Comparison of ENCODE assay signal across 9 cellular contexts in genomic region chr1:11893907-11894251, GRCh38. TPM values are rescaled to one million over a fixed set of nuclear protein-coding genes. Genes with fewer than 3 reads are reported as not detected.
A peak's percentile ranks its signal among the peaks of the same experiment; 100 is the strongest.
DNase-seq lines count a peak whose midpoint lies in the region; ATAC-seq and TF ChIP-seq lines count a peak whose summit lies in the region.
"Had no signal": no experiment of that assay in that cellular context is flagged by ENCODE, and none has a peak within 500 bp of the region (broad histone marks: within the 10 kb centered on the region; RNA-seq: fewer than 3 reads in every experiment).

No MANE protein-coding gene starts in this region.

- no peak overlapping the region for H3K27ac ChIP-seq in adrenal gland

- H3K9me3 ChIP-seq in adrenal gland (replicated peaks in 1 of 3), result no peaks in the 10 kb centered on the region

- in situ Hi-C loops in G401 (cut with HindIII; ENCODE audit: low sequenced_read_pairs), result no loop called here

- intact Hi-C loops in adrenal gland (cut with DNase I), result loop anchor here in 1 of 2 donors (2.0 kb wide), 1 partner anchor 57 kb away; no protein-coding TSS in a partner anchor

- H3K36me3 ChIP-seq in adrenal gland (replicated peaks in 1 of 2), result no peaks in the 10 kb centered on the region

- no peak for ATAC-seq in GM21529 (IDR thresholded peaks at IDR 0.05; ENCODE audit: unreplicated experiment)
- no peak for ATAC-seq in GM19023 (IDR thresholded peaks at IDR 0.05; ENCODE audit: unreplicated experiment)

- TF ChIP-seq CTCF in LNCaP clone FGC (IDR thresholded peaks at IDR 0.05; ENCODE audit: control insufficient read depth, extremely low read depth, insufficient read depth) (peak; percentile 98), adrenal gland (IDR thresholded peaks at IDR 0.05) (peak; percentile 64 to 88 (median 82))

- TF ChIP-seq POLR2A in adrenal gland (IDR thresholded peaks at IDR 0.05), result no peak

- no peaks in the 10 kb centered on the region for H3K4me1 ChIP-seq in adrenal gland (replicated peaks in 1 of 2)

- DNase-seq in G401 (ENCODE audit: low spot score) (peak; percentile 45), LNCaP clone FGC (ENCODE audit: low read depth) (no peak), T follicular helper cell (ENCODE audit: low read depth) (peak; percentile 54), adrenal gland (peak; percentile 41 to 77 (median 64)), hepatic stellate cell (ENCODE audit: low spot score) (peak; percentile 81)
- DNase-seq in stimulated activated CD4-positive, alpha-beta T cell treated with anti-CD3 and anti-CD28 coated beads, Interleukin-15, amount 100 ng/mL, for 1 hour (ENCODE audit: low read depth in 1 of 2, low spot score in 1 of 2), result peak; percentile 46 to 58

- 0 to 6% (median 2%) methylated on average over 2 to 5 of the region's 5 CpGs for WGBS in adrenal gland, 4 donors

- peaks cover 11% of the 10 kb centered on the region for H3K27me3 ChIP-seq in adrenal gland

- no peak overlapping the region for H3K4me3 ChIP-seq in LNCaP clone FGC (ENCODE audit: low read depth, low read length)
- H3K4me3 ChIP-seq in adrenal gland, result no peak overlapping the region

RNA-seq across cellular contexts. Expression of gene KIAA2013, which starts 32.3 kb away (rescaled TPM):
- 52.6 and 53.7 TPM in 2 replicates for total RNA-seq in G401 (2014; rRNA removed; shearing (Covaris generic))
- total RNA-seq in adrenal gland, result 100 to 1,000 TPM in 2 of 8 donors, 10 to 100 TPM in 6; 37.3 to 119 (median 70.5) TPM
- 10 to 100 TPM; 15.2 to 25.8 (median 15.5) TPM for polyA plus RNA-seq in adrenal gland

RNA-seq across cellular contexts. Expression of gene NPPB, which starts 35.1 kb away (rescaled TPM):
- not detected in 2 replicates for total RNA-seq in G401 (2014; rRNA removed; shearing (Covaris generic))
- total RNA-seq in adrenal gland, result not detected
- polyA plus RNA-seq in adrenal gland, result 1 to 10 TPM in 1 of 3 donors, not detected in 2; 1.1 TPM
- total RNA-seq: activated CD8-positive, alpha-beta memory T cell treated with anti-CD3 and anti-CD28 coated beads for 36 hours had no signal

RNA-seq across cellular contexts. Expression of gene PLOD1, which starts 40.6 kb away (rescaled TPM):
- total RNA-seq in G401 (2014; rRNA removed; shearing (Covaris generic)), result 103 and 104 TPM in 2 replicates
- total RNA-seq in adrenal gland, result 100 to 1,000 TPM in 4 of 8 donors, 10 to 100 TPM in 4; 62.4 to 133 (median 94.6) TPM
- polyA plus RNA-seq in adrenal gland, result 10 to 100 TPM; 37.1 to 52.8 (median 49.1) TPM

RNA-seq across cellular contexts. Expression of gene NPPA, which starts 46.3 kb away (rescaled TPM):
- total RNA-seq in G401 (2014; rRNA removed; shearing (Covaris generic)), result not detected in 2 replicates
- not detected for total RNA-seq in adrenal gland
- polyA plus RNA-seq in adrenal gland, result 1 to 10 TPM in 1 of 3 donors, under 1 TPM in 1, not detected in 1; 0.17 to 2.7 TPM
- total RNA-seq: activated CD8-positive, alpha-beta memory T cell treated with anti-CD3 and anti-CD28 coated beads for 36 hours had no signal
